ENCODE assay signal across 8 cellular contexts in the genomic region with DNA sequence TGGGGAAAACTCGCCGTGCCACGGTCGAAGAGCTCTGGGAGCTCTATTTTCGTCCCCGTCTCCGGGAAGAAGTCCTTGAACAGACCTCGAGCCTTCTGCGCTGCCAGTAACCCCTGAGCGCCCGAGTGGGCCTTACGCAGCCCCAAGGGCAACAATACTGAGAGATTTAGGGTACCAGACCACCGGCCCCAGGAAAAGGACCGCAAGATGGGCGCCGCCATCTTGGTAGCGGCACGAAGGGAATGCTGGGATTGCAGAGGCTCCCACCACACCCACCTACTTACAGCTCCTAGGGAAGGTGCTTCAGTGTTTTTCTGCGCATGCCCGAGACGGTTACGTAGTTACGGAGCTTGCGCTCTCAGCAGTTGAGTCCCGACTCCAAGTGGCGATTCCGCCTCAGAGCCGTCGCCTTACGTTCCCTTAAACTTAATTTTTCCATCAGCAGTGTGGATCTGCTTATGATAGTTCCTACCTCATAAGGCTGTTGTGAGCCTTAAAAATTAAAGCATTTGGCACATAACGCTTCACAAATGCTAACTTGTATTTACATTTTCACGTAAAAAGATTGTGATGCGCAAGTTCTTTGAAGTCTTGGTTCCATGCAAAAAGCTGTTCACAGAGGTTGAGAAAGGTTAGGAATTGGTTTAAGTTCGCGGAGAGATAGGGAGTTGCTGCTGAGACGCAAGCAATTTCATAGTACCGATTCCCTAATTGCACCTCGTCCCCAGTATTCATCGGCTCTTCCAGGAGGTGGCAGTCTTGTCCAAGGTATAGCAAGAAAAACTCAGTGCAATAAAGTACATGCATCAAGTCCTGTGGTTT. TPM values are rescaled to one million over a fixed set of nuclear protein-coding genes. Genes with fewer than 3 reads are reported as not detected.
DNase-seq lines count a peak whose midpoint lies in the region; ATAC-seq and TF ChIP-seq lines count a peak whose summit lies in the region.

A gene (minus strand): TSS at position 244 of the 822 bp plus-strand sequence. CDS start 23 bp downstream, at position 221.

- H3K4me1 Mint-ChIP-seq in activated naive CD8-positive, alpha-beta T cell treated with anti-CD3 and anti-CD28 coated beads, Interleukin-2, amount 50 U/mL, for 24 hours: peaks cover 25% of the 10 kb centered on the region

- no peaks in the 10 kb centered on the region for H3K27me3 Mint-ChIP-seq in activated naive CD8-positive, alpha-beta T cell treated with anti-CD3 and anti-CD28 coated beads, Interleukin-2, amount 50 U/mL, for 24 hours

- DNase-seq in GM12865 (ENCODE audit: low read depth) (peak; percentile 99), NCI-H128 (lab: John Stamatoyannopoulos, UW; ENCODE audit: unreplicated experiment) (peak; percentile 97), SW 1271 (lab: John Stamatoyannopoulos, UW) (peak; percentile 98 to 99), cardiac septum (ENCODE audit: low spot score) (peak; percentile 96), pons (ENCODE audit: low spot score) (peak; percentile 98), upper lobe of left lung (peak in 1 of 2 donors; percentile 97)
- DNase-seq in activated naive CD8-positive, alpha-beta T cell treated with anti-CD3 and anti-CD28 coated beads, Interleukin-2, amount 50 U/mL, for 24 hours: peak; percentile 91

- peak within 1 kb of the TSS; percentile 91 for H3K27ac Mint-ChIP-seq in activated naive CD8-positive, alpha-beta T cell treated with anti-CD3 and anti-CD28 coated beads, Interleukin-2, amount 50 U/mL, for 24 hours

- H3K27ac ChIP-seq in upper lobe of left lung: peak within 1 kb of the TSS; percentile 74 to 92 (median 86)

- peaks cover 0 to 31% (median 17%) of the 10 kb centered on the region in 4 donors for H3K36me3 ChIP-seq in upper lobe of left lung

- no peaks in the 10 kb centered on the region for H3K9me3 ChIP-seq in upper lobe of left lung

- peaks cover 21% of the 10 kb centered on the region for H3K36me3 Mint-ChIP-seq in activated naive CD8-positive, alpha-beta T cell treated with anti-CD3 and anti-CD28 coated beads, Interleukin-2, amount 50 U/mL, for 24 hours (ENCODE audit: low read depth)

- H3K9me3 Mint-ChIP-seq in activated naive CD8-positive, alpha-beta T cell treated with anti-CD3 and anti-CD28 coated beads, Interleukin-2, amount 50 U/mL, for 24 hours: no peaks in the 10 kb centered on the region

- WGBS in upper lobe of left lung, 2 donors: 0% methylated on average over 33 to 39 of the region's 39 CpGs

- peak; percentile 90 for ATAC-seq in HG02678 (IDR thresholded peaks at IDR 0.05; ENCODE audit: unreplicated experiment)
- peak; percentile 93 for ATAC-seq in activated naive CD8-positive, alpha-beta T cell treated with anti-CD3 and anti-CD28 coated beads, Interleukin-2, amount 50 U/mL, for 24 hours
- peak; percentile 98 to 99 for ATAC-seq in upper lobe of left lung (ENCODE audit: low FRiP score in 2 of 2)

- intact Hi-C loops in cardiac septum (cut with DNase I): loop anchor here (1.0 to 10.0 kb wide), 4 partner anchors 77 to 1266 kb away; a partner anchor contains a TSS

- TF ChIP-seq CTCF in GM12865 (IDR thresholded peaks at IDR 0.05; ENCODE audit: insufficient read depth, low read depth, low read length, missing control alignments) (peak; percentile 69), upper lobe of left lung (IDR thresholded peaks at IDR 0.05) (peak; percentile 58 to 88 (median 80))

- H3K4me3 Mint-ChIP-seq in activated naive CD8-positive, alpha-beta T cell treated with anti-CD3 and anti-CD28 coated beads, Interleukin-2, amount 50 U/mL, for 24 hours: peak within 1 kb of the TSS; percentile 92

- no peaks in the 10 kb centered on the region for H3K27me3 ChIP-seq in upper lobe of left lung

- no peak for TF ChIP-seq EP300 in upper lobe of left lung (IDR thresholded peaks at IDR 0.05)

- H3K4me3 ChIP-seq in GM12865 (ENCODE audit: low read depth, low read length) (peak within 1 kb of the TSS; percentile 88), upper lobe of left lung (peak within 1 kb of the TSS; percentile 78 to 89 (median 86))

- peak in 3 of 4 donors; percentile 65 to 73 (median 69) for TF ChIP-seq POLR2A in upper lobe of left lung (IDR thresholded peaks at IDR 0.05)

- peaks cover 9 to 20% (median 13%) of the 10 kb centered on the region in 4 donors for H3K4me1 ChIP-seq in upper lobe of left lung

RNA-seq across cellular contexts. Expression of the gene that starts here (rescaled TPM):
- total RNA-seq in cardiac septum (11.6 TPM), upper lobe of left lung (10 to 100 TPM; 11.4 to 19.5 (median 14.9) TPM)
